Comparison of ENCODE assay signal across 8 cellular contexts in genomic region chr9:129141066-129142041, GRCh38. TPM values are rescaled to one million over a fixed set of nuclear protein-coding genes. Genes with fewer than 3 reads are reported as not detected.
DNase-seq lines count a peak whose midpoint lies in the region; ATAC-seq and TF ChIP-seq lines count a peak whose summit lies in the region.

No MANE protein-coding gene starts in this region.

- H3K9me3 ChIP-seq in MG63 (no peaks in the 10 kb centered on the region), adipocyte (ENCODE audit: control insufficient read depth, low read length) (no peaks in the 10 kb centered on the region), heart left ventricle (no peaks in the 10 kb centered on the region), prostate gland (no peaks in the 10 kb centered on the region)

- CTCF ChIA-PET in activated CD8-positive, alpha-beta memory T cell treated with anti-CD3 and anti-CD28 coated beads, Interleukin-2, amount 10 ng/mL, durations not matched to agents 7 days and 5 days (lab: Charles Lee) = interaction anchor here (1.1 to 14.9 kb wide), 12 partner anchors 11 to 481 kb away, joined by 3 to 254 read pairs (median 18); partner anchors contain the start of genes C9orf50, IER5L and NTMT1

- peak; percentile 71 for DNase-seq in activated CD8-positive, alpha-beta memory T cell treated with anti-CD3 and anti-CD28 coated beads, Interleukin-2, amount 10 ng/mL, durations not matched to agents 7 days and 5 days
- no peak for DNase-seq in activated CD8-positive, alpha-beta memory T cell treated with anti-CD3 and anti-CD28 coated beads, Interleukin-2, amount 50 U/mL, for 4 hours
- DNase-seq in MG63 = peak; percentile 66
- DNase-seq in adipocyte (ENCODE audit: low read depth) = peak; percentile 91
- DNase-seq in heart left ventricle = peak in 4 of 5 donors; percentile 60 to 92 (median 88)
- DNase-seq in prostate gland (ENCODE audit: low spot score) = peak; percentile 65
- DNase-seq in NCI-H345 treated with DMSO at 0.1 percent for 48 hours (lab: John Stamatoyannopoulos, UW; ENCODE audit: unreplicated experiment) = no peak
- DNase-seq in DMS53 treated with DMSO at 0.1 percent for 48 hours (lab: John Stamatoyannopoulos, UW; ENCODE audit: unreplicated experiment) = no peak

- peak overlapping the region; percentile 75 for H3K4me3 Mint-ChIP-seq in activated CD8-positive, alpha-beta memory T cell treated with anti-CD3 and anti-CD28 coated beads, Interleukin-2, amount 10 ng/mL, durations not matched to agents 7 days and 5 days

- peak overlapping the region; percentile 23; the same call in 1 of the 2 replicates for H3K4me3 ChIP-seq in MG63
- peak overlapping the region; percentile 70 for H3K4me3 ChIP-seq in adipocyte (ENCODE audit: low read length)
- peak overlapping the region; percentile 1 to 69 (median 56) for H3K4me3 ChIP-seq in heart left ventricle
- peak overlapping the region; percentile 30 to 39 for H3K4me3 ChIP-seq in prostate gland

- peaks cover 13% of the 10 kb centered on the region for H3K36me3 Mint-ChIP-seq in activated CD8-positive, alpha-beta memory T cell treated with anti-CD3 and anti-CD28 coated beads, Interleukin-2, amount 10 ng/mL, durations not matched to agents 7 days and 5 days

- H3K9ac ChIP-seq in adipocyte (ENCODE audit: low read length) = peak overlapping the region; percentile 99

- peak overlapping the region; percentile 97 for H3K27ac Mint-ChIP-seq in activated CD8-positive, alpha-beta memory T cell treated with anti-CD3 and anti-CD28 coated beads, Interleukin-2, amount 10 ng/mL, durations not matched to agents 7 days and 5 days

- no peaks in the 10 kb centered on the region for H3K27me3 Mint-ChIP-seq in activated CD8-positive, alpha-beta memory T cell treated with anti-CD3 and anti-CD28 coated beads, Interleukin-2, amount 10 ng/mL, durations not matched to agents 7 days and 5 days

- H3K27ac ChIP-seq in heart left ventricle (peak overlapping the region; percentile 99 to 100 (median 100)), prostate gland (peak overlapping the region; percentile 99)

- 2 to 9% (median 5%) methylated on average over 11 to 13 of the region's 13 CpGs for WGBS in heart left ventricle, 4 donors
- WGBS in prostate gland = 8% methylated on average over 13 of the region's 13 CpGs

- ATAC-seq in activated CD8-positive, alpha-beta memory T cell treated with anti-CD3 and anti-CD28 coated beads, Interleukin-2, amount 10 ng/mL, durations not matched to agents 7 days and 5 days = peak; percentile 10
- ATAC-seq in heart left ventricle = peak; percentile 4 to 30 (median 16)

- H3K4me1 Mint-ChIP-seq in activated CD8-positive, alpha-beta memory T cell treated with anti-CD3 and anti-CD28 coated beads, Interleukin-2, amount 10 ng/mL, durations not matched to agents 7 days and 5 days = peaks cover 45% of the 10 kb centered on the region

- H3K4me1 ChIP-seq in adipocyte (ENCODE audit: control insufficient read depth, insufficient read depth, low read length) (peaks cover 77% of the 10 kb centered on the region), heart left ventricle (peaks cover 25 to 91% (median 85%) of the 10 kb centered on the region in 12 donors), prostate gland (replicated peaks) (peaks cover 49% of the 10 kb centered on the region)

- TF ChIP-seq CTCF in heart left ventricle (IDR thresholded peaks at IDR 0.05) = no peak
- peak in 1 of 4 experiments; percentile 8 for TF ChIP-seq CTCF in prostate gland (IDR thresholded peaks at IDR 0.05)

- intact Hi-C loops in heart left ventricle (cut with DNase I) = loop anchor here in 9 of 10 donors (2.0 to 5.0 kb wide), 10 partner anchors 33 to 356 kb away; partner anchors contain the start of gene IER5L (in 1 of the 9)
- intact Hi-C loops in prostate gland (cut with DNase I) = loop anchor here (2.0 to 5.0 kb wide), 2 partner anchors 33 to 356 kb away; no protein-coding TSS in a partner anchor

- H3K36me3 ChIP-seq in MG63 (peaks cover 41% of the 10 kb centered on the region), adipocyte (ENCODE audit: control insufficient read depth, insufficient read depth, low read length, severe bottlenecking) (peaks cover 12% of the 10 kb centered on the region), heart left ventricle (peaks cover 0 to 36% (median 18%) of the 10 kb centered on the region in 9 donors), prostate gland (peaks cover 0 to 4% of the 10 kb centered on the region in 2 donors)

- no peaks in the 10 kb centered on the region for H3K27me3 ChIP-seq in MG63
- H3K27me3 ChIP-seq in adipocyte (replicated peaks; ENCODE audit: control insufficient read depth, insufficient read depth, low read length) = no peaks in the 10 kb centered on the region
- no peaks in the 10 kb centered on the region for H3K27me3 ChIP-seq in heart left ventricle
- H3K27me3 ChIP-seq in prostate gland (replicated peaks; ENCODE audit: insufficient read depth) = no peaks in the 10 kb centered on the region

- TF ChIP-seq POLR2A in heart left ventricle (IDR thresholded peaks at IDR 0.05) = peak in 1 of 2 donors; percentile 58
- TF ChIP-seq POLR2A in prostate gland (IDR thresholded peaks at IDR 0.05) = peak; percentile 33

- no peaks in the 10 kb centered on the region for H3K9me3 Mint-ChIP-seq in activated CD8-positive, alpha-beta memory T cell treated with anti-CD3 and anti-CD28 coated beads, Interleukin-2, amount 10 ng/mL, durations not matched to agents 7 days and 5 days (ENCODE audit: low read depth)

RNA-seq across cellular contexts. Expression of gene PTPA, which starts 30.1 kb away (rescaled TPM):
- total RNA-seq in activated CD8-positive, alpha-beta memory T cell treated with anti-CD3 and anti-CD28 coated beads, Interleukin-2, amount 10 ng/mL, durations not matched to agents 7 days and 5 days = 100 to 1,000 TPM; 115 to 129 TPM
- total RNA-seq in MG63 (2014; rRNA removed; shearing (Covaris generic); ENCODE audit: low replicate concordance) = 76.3 and 127 TPM in 2 replicates
- total RNA-seq in heart left ventricle (100 to 1,000 TPM in 8 of 9 donors, 10 to 100 TPM in 1; 96.0 to 212 (median 172) TPM), prostate gland (100 to 1,000 TPM; 165 to 173 TPM)
- polyA plus RNA-seq in heart left ventricle = 100 to 1,000 TPM; 129 to 211 TPM

RNA-seq across cellular contexts. Expression of gene CRAT, which starts 30.8 kb away (rescaled TPM):
- 10 to 100 TPM; 14.1 to 17.6 TPM for total RNA-seq in activated CD8-positive, alpha-beta memory T cell treated with anti-CD3 and anti-CD28 coated beads, Interleukin-2, amount 10 ng/mL, durations not matched to agents 7 days and 5 days
- total RNA-seq in MG63 (2014; rRNA removed; shearing (Covaris generic); ENCODE audit: low replicate concordance) = 16.3 and 17.5 TPM in 2 replicates
- total RNA-seq in heart left ventricle = 100 to 1,000 TPM in 2 of 9 donors, 10 to 100 TPM in 7; 50.8 to 126 (median 68.2) TPM
- polyA plus RNA-seq in heart left ventricle = 10 to 100 TPM; 37.0 to 64.7 TPM
- 10 to 100 TPM; 59.8 to 98.3 TPM for total RNA-seq in prostate gland

RNA-seq across cellular contexts. Expression of gene IER5L, which starts 36.7 kb away (rescaled TPM):
- 1 to 10 TPM; 4.9 to 6.1 TPM for total RNA-seq in activated CD8-positive, alpha-beta memory T cell treated with anti-CD3 and anti-CD28 coated beads, Interleukin-2, amount 10 ng/mL, durations not matched to agents 7 days and 5 days
- 15.7 and 21.7 TPM in 2 replicates for total RNA-seq in MG63 (2014; rRNA removed; shearing (Covaris generic); ENCODE audit: low replicate concordance)
- total RNA-seq in heart left ventricle = 10 to 100 TPM in 3 of 9 donors, 1 to 10 TPM in 6; 4.1 to 18.4 (median 5.5) TPM
- polyA plus RNA-seq in heart left ventricle = 1 to 10 TPM; 2.8 to 7.3 TPM
- 10 to 100 TPM in 1 of 2 donors, 1 to 10 TPM in 1; 7.2 to 30.7 TPM for total RNA-seq in prostate gland

Comparison
In these comparisons a context has a peak if more than half of its experiments do, and no peak if none do; other contexts are left out.
1. DNase-seq: peak in activated CD8-positive, alpha-beta memory T cell treated with anti-CD3 and anti-CD28 coated beads, Interleukin-2, amount 10 ng/mL, durations not matched to agents 7 days and 5 days (single experiment), MG63 (single experiment), adipocyte (single experiment), heart left ventricle (4 of 5) and prostate gland (single experiment); none in activated CD8-positive, alpha-beta memory T cell treated with anti-CD3 and anti-CD28 coated beads, Interleukin-2, amount 50 U/mL, for 4 hours (single experiment), NCI-H345 treated with DMSO at 0.1 percent for 48 hours (single experiment) and DMS53 treated with DMSO at 0.1 percent for 48 hours (single experiment).
2. Peak in every context shown above with its lines, with median percentiles within 50 percentile points of each other: H3K4me3 ChIP-seq.